In the genomic region with DNA sequence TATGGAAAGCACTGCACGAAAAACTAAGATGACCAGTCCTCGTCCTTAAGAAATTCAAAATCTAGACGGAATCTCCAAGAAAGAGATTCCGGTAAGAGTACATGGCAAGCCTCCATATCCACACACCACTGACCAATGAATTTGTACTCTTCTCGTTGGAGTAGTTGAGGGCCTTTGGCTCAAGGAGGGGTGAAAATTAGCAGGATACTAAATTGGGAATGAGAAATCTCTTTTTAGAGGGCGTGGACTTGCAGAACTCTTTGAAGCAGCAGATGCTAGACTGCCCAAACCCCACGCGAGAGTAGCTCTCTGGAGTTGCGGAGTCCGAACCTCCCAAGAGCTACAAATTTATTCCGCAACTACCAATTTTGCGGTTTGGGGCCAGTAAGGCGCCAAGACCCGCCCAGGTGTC, we compare ENCODE assay signal across 1 cellular context.
TF ChIP-seq lines count a peak whose summit lies in the region.

No MANE protein-coding gene starts in this region.

TF ChIP-seq in K562, 482 proteins besides CTCF, POLR2A, EP300 and RAD21 (continued from another document and continues in another):
- TF ChIP-seq, protein P1, sequence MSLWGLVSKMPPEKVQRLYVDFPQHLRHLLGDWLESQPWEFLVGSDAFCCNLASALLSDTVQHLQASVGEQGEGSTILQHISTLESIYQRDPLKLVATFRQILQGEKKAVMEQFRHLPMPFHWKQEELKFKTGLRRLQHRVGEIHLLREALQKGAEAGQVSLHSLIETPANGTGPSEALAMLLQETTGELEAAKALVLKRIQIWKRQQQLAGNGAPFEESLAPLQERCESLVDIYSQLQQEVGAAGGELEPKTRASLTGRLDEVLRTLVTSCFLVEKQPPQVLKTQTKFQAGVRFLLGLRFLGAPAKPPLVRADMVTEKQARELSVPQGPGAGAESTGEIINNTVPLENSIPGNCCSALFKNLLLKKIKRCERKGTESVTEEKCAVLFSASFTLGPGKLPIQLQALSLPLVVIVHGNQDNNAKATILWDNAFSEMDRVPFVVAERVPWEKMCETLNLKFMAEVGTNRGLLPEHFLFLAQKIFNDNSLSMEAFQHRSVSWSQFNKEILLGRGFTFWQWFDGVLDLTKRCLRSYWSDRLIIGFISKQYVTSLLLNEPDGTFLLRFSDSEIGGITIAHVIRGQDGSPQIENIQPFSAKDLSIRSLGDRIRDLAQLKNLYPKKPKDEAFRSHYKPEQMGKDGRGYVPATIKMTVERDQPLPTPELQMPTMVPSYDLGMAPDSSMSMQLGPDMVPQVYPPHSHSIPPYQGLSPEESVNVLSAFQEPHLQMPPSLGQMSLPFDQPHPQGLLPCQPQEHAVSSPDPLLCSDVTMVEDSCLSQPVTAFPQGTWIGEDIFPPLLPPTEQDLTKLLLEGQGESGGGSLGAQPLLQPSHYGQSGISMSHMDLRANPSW (CRISPR knock-in tag; IDR thresholded peaks at IDR 0.05) = no peak
- TF ChIP-seq PHF8 (IDR thresholded peaks at IDR 0.05; ENCODE audit: borderline replicate concordance, low read length) = peak; percentile 49; the same call in 1 of the 2 replicates
- TF ChIP-seq ETV1 (tag; conservative IDR thresholded peaks at IDR 0.05; ENCODE audit: low read depth) = no peak
- 0 out of 2 replicates have a peak, but pooled peaks have one; percentile 25 for TF ChIP-seq MECOM (CRISPR knock-in tag; IDR thresholded peaks at IDR 0.05)
- 0 out of 2 replicates have a peak, but pooled peaks have one; percentile 76 for TF ChIP-seq GTF2E2 (tag; IDR thresholded peaks at IDR 0.05)
- TF ChIP-seq, protein P2, sequence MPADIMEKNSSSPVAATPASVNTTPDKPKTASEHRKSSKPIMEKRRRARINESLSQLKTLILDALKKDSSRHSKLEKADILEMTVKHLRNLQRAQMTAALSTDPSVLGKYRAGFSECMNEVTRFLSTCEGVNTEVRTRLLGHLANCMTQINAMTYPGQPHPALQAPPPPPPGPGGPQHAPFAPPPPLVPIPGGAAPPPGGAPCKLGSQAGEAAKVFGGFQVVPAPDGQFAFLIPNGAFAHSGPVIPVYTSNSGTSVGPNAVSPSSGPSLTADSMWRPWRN (IDR thresholded peaks at IDR 0.05; ENCODE audit: low read depth) = no peak
- TF ChIP-seq, protein P3, sequence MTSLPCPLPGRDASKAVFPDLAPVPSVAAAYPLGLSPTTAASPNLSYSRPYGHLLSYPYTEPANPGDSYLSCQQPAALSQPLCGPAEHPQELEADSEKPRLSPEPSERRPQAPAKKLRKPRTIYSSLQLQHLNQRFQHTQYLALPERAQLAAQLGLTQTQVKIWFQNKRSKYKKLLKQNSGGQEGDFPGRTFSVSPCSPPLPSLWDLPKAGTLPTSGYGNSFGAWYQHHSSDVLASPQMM (CRISPR knock-in tag; IDR thresholded peaks at IDR 0.05) = no peak
- peak; percentile 77; the same call in 1 of the 2 replicates for TF ChIP-seq LEF1 (IDR thresholded peaks at IDR 0.05)
- peak; percentile 39 for TF ChIP-seq SMARCB1 (IDR thresholded peaks at IDR 0.05; ENCODE audit: insufficient read length, low read depth)
- no peak for TF ChIP-seq RBM39 (optimal IDR thresholded peaks at IDR 0.05; ENCODE audit: low read depth, low read length)
- TF ChIP-seq BRD9 (IDR thresholded peaks at IDR 0.05; ENCODE audit: low read depth, partially characterized antibody) = no peak
- TF ChIP-seq FOSL1 (tag; conservative IDR thresholded peaks at IDR 0.05) = 0 out of 2 replicates have a peak, but pooled peaks have one; percentile 36
- peak; percentile 3; the same call in 1 of the 2 replicates for TF ChIP-seq NFE2 (IDR thresholded peaks at IDR 0.05; ENCODE audit: low read depth)
- TF ChIP-seq, protein P4, sequence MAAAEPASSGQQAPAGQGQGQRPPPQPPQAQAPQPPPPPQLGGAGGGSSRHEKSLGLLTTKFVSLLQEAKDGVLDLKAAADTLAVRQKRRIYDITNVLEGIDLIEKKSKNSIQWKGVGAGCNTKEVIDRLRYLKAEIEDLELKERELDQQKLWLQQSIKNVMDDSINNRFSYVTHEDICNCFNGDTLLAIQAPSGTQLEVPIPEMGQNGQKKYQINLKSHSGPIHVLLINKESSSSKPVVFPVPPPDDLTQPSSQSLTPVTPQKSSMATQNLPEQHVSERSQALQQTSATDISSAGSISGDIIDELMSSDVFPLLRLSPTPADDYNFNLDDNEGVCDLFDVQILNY (CRISPR knock-in tag; IDR thresholded peaks at IDR 0.05) = no peak
- 0 out of 2 replicates have a peak, but pooled peaks have one; percentile 79 for TF ChIP-seq FOXP1 (CRISPR knock-in tag; IDR thresholded peaks at IDR 0.05)
- TF ChIP-seq, protein P5, sequence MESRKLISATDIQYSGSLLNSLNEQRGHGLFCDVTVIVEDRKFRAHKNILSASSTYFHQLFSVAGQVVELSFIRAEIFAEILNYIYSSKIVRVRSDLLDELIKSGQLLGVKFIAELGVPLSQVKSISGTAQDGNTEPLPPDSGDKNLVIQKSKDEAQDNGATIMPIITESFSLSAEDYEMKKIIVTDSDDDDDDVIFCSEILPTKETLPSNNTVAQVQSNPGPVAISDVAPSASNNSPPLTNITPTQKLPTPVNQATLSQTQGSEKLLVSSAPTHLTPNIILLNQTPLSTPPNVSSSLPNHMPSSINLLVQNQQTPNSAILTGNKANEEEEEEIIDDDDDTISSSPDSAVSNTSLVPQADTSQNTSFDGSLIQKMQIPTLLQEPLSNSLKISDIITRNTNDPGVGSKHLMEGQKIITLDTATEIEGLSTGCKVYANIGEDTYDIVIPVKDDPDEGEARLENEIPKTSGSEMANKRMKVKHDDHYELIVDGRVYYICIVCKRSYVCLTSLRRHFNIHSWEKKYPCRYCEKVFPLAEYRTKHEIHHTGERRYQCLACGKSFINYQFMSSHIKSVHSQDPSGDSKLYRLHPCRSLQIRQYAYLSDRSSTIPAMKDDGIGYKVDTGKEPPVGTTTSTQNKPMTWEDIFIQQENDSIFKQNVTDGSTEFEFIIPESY (CRISPR knock-in tag; IDR thresholded peaks at IDR 0.05) = no peak
- no peak for TF ChIP-seq HNRNPK (IDR thresholded peaks at IDR 0.05; ENCODE audit: low read depth, low read length, poor library complexity, severe bottlenecking)
- TF ChIP-seq HMG20A (CRISPR knock-in tag; conservative IDR thresholded peaks at IDR 0.05) = no peak
- TF ChIP-seq, protein P6, sequence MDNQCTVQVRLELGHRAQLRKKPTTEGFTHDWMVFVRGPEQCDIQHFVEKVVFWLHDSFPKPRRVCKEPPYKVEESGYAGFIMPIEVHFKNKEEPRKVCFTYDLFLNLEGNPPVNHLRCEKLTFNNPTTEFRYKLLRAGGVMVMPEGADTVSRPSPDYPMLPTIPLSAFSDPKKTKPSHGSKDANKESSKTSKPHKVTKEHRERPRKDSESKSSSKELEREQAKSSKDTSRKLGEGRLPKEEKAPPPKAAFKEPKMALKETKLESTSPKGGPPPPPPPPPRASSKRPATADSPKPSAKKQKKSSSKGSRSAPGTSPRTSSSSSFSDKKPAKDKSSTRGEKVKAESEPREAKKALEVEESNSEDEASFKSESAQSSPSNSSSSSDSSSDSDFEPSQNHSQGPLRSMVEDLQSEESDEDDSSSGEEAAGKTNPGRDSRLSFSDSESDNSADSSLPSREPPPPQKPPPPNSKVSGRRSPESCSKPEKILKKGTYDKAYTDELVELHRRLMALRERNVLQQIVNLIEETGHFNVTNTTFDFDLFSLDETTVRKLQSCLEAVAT (IDR thresholded peaks at IDR 0.05) = peak in 1 of 2 experiments; percentile 86; a peak in 1 of 4 replicates
- no peak for TF ChIP-seq COPS2 (conservative IDR thresholded peaks at IDR 0.05)
- TF ChIP-seq TFAM (CRISPR knock-in tag; conservative IDR thresholded peaks at IDR 0.05) = no peak
- no peak for TF ChIP-seq GATAD2B (IDR thresholded peaks at IDR 0.05; ENCODE audit: borderline replicate concordance)
- TF ChIP-seq XRCC5 (IDR thresholded peaks at IDR 0.05; ENCODE audit: low read depth, low read length) = no peak
- TF ChIP-seq ZFX (CRISPR knock-in tag; IDR thresholded peaks at IDR 0.05) = peak; percentile 58; the same call in 1 of the 2 replicates
- TF ChIP-seq, protein P7, sequence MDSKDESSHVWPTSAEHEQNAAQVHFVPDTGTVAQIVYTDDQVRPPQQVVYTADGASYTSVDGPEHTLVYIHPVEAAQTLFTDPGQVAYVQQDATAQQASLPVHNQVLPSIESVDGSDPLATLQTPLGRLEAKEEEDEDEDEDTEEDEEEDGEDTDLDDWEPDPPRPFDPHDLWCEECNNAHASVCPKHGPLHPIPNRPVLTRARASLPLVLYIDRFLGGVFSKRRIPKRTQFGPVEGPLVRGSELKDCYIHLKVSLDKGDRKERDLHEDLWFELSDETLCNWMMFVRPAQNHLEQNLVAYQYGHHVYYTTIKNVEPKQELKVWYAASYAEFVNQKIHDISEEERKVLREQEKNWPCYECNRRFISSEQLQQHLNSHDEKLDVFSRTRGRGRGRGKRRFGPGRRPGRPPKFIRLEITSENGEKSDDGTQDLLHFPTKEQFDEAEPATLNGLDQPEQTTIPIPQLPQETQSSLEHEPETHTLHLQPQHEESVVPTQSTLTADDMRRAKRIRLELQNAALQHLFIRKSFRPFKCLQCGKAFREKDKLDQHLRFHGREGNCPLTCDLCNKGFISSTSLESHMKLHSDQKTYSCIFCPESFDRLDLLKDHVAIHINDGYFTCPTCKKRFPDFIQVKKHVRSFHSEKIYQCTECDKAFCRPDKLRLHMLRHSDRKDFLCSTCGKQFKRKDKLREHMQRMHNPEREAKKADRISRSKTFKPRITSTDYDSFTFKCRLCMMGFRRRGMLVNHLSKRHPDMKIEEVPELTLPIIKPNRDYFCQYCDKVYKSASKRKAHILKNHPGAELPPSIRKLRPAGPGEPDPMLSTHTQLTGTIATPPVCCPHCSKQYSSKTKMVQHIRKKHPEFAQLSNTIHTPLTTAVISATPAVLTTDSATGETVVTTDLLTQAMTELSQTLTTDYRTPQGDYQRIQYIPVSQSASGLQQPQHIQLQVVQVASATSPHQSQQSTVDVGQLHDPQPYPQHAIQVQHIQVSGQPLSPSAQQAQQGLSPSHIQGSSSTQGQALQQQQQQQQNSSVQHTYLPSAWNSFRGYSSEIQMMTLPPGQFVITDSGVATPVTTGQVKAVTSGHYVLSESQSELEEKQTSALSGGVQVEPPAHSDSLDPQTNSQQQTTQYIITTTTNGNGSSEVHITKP (IDR thresholded peaks at IDR 0.05; ENCODE audit: partially characterized antibody) = peak; percentile 80
- TF ChIP-seq ADNP (tag; IDR thresholded peaks at IDR 0.05) = no peak
- 0 out of 4 replicates have a peak, but pooled peaks of 1 of the 2 experiments have one; percentile 27 for TF ChIP-seq TEAD1 (CRISPR knock-in tag; IDR thresholded peaks at IDR 0.05)
- no peak for TF ChIP-seq NR1H2 (CRISPR knock-in tag; IDR thresholded peaks at IDR 0.05)
- TF ChIP-seq, protein P8, sequence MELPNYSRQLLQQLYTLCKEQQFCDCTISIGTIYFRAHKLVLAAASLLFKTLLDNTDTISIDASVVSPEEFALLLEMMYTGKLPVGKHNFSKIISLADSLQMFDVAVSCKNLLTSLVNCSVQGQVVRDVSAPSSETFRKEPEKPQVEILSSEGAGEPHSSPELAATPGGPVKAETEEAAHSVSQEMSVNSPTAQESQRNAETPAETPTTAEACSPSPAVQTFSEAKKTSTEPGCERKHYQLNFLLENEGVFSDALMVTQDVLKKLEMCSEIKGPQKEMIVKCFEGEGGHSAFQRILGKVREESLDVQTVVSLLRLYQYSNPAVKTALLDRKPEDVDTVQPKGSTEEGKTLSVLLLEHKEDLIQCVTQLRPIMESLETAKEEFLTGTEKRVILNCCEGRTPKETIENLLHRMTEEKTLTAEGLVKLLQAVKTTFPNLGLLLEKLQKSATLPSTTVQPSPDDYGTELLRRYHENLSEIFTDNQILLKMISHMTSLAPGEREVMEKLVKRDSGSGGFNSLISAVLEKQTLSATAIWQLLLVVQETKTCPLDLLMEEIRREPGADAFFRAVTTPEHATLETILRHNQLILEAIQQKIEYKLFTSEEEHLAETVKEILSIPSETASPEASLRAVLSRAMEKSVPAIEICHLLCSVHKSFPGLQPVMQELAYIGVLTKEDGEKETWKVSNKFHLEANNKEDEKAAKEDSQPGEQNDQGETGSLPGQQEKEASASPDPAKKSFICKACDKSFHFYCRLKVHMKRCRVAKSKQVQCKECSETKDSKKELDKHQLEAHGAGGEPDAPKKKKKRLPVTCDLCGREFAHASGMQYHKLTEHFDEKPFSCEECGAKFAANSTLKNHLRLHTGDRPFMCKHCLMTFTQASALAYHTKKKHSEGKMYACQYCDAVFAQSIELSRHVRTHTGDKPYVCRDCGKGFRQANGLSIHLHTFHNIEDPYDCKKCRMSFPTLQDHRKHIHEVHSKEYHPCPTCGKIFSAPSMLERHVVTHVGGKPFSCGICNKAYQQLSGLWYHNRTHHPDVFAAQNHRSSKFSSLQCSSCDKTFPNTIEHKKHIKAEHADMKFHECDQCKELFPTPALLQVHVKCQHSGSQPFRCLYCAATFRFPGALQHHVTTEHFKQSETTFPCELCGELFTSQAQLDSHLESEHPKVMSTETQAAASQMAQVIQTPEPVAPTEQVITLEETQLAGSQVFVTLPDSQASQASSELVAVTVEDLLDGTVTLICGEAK (IDR thresholded peaks at IDR 0.05) = peak; percentile 34
- TF ChIP-seq, protein P8 (CRISPR knock-in tag; IDR thresholded peaks at IDR 0.05) = no peak
- peak; percentile 59; the same call in 1 of the 2 replicates for TF ChIP-seq SOX6 (IDR thresholded peaks at IDR 0.05)
- TF ChIP-seq ZNF121 (CRISPR knock-in tag; conservative IDR thresholded peaks at IDR 0.05) = no peak
